Comparison of ENCODE assay signal across 9 cellular contexts in the genomic region with DNA sequence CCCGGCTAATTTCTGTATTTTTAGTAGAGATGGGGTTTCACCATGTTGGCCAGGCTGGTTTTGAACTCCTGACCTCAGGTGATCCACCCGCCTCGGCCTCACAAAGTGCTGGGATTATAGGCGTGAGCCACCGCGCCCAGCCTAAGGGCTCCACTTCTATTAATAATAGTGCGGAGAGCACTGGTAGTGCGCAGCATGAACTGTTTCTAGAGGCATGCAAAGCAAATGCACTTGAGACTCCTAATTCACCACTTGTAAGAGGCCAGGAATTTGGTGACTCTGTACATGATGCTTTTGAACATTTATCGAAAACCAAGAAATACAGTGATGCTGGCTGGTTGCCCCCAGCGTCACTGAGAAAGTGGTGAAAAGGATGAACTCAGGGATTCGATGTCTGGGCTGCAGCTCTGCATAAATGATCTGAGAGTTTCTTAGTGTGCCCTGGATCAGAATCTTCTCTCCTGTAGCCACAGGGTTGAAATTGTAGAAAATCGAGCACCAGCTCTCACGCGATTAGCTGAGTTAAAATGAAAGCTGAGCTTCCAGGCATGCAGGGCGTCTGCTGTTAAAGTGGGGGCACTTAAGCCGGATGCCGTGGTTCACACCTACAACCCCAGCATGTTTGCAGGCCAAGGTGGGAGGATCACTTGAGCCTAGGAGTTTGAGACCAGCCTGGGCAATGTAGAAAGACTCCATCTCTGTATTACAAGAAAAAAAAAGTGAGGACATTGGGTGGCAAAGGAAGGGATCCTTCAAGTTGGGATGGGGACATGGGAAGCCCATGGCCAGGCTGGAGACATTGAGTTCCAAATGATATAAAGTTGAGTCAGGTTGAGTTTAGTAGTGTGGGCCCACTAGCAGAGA. TPM values are rescaled to one million over a fixed set of nuclear protein-coding genes. Genes with fewer than 3 reads are reported as not detected.
DNase-seq lines count a peak whose midpoint lies in the region; ATAC-seq, FAIRE-seq and TF ChIP-seq lines count a peak whose summit lies in the region.
"Had no signal": no experiment of that assay in that cellular context is flagged by ENCODE, and none has a peak within 500 bp of the region (broad histone marks: within the 10 kb centered on the region; RNA-seq: fewer than 3 reads in every experiment).

No MANE protein-coding gene starts in this region.

- TF ChIP-seq CTCF in ovary (IDR thresholded peaks at IDR 0.05), result no peak

- H3K27ac Mint-ChIP-seq in activated CD4-positive, alpha-beta T cell treated with anti-CD3 and anti-CD28 coated beads, Interleukin-2, amount 10 ng/mL, durations not matched to agents 7 days and 5 days, result peak overlapping the region; percentile 97
- peak overlapping the region; percentile 90 for H3K27ac Mint-ChIP-seq in central memory CD8-positive, alpha-beta T cell (ENCODE audit: low read depth)

- no peaks in the 10 kb centered on the region for H3K36me3 ChIP-seq in ovary

- POLR2A ChIA-PET in activated CD4-positive, alpha-beta T cell treated with anti-CD3 and anti-CD28 coated beads, Interleukin-2, amount 10 ng/mL, durations not matched to agents 7 days and 5 days (lab: Charles Lee), result no interaction called here

- H3K36me3 Mint-ChIP-seq in activated CD4-positive, alpha-beta T cell treated with anti-CD3 and anti-CD28 coated beads, Interleukin-2, amount 10 ng/mL, durations not matched to agents 7 days and 5 days (ENCODE audit: low read depth), result peaks cover 44% of the 10 kb centered on the region
- peaks cover 47% of the 10 kb centered on the region for H3K36me3 Mint-ChIP-seq in central memory CD8-positive, alpha-beta T cell (ENCODE audit: insufficient read depth)

- no peaks in the 10 kb centered on the region for H3K9me3 Mint-ChIP-seq in activated CD4-positive, alpha-beta T cell treated with anti-CD3 and anti-CD28 coated beads, Interleukin-2, amount 10 ng/mL, durations not matched to agents 7 days and 5 days
- no peaks in the 10 kb centered on the region for H3K9me3 Mint-ChIP-seq in central memory CD8-positive, alpha-beta T cell

- ATAC-seq in central memory CD8-positive, alpha-beta T cell (replicated peaks; ENCODE audit: extremely low read depth, poor library complexity, severe bottlenecking), result peak; percentile 75

- peak; percentile 97 for FAIRE-seq in GM18507 (lab: Jason Lieb, UNC)
- no peak for FAIRE-seq in HTR-8/SVneo (lab: Jason Lieb, UNC)

- DNase-seq in GM18507 (ENCODE audit: extremely low spot score, insufficient read length, low read depth), result peak; percentile 62
- DNase-seq in activated CD4-positive, alpha-beta T cell treated with anti-CD3 and anti-CD28 coated beads, Interleukin-2, amount 10 ng/mL, durations not matched to agents 7 days and 5 days, result peak; percentile 75
- DNase-seq in central memory CD8-positive, alpha-beta T cell (ENCODE audit: low spot score in 2 of 2), result peak; percentile 51 to 72
- peak; percentile 53 for DNase-seq in stimulated activated CD8-positive, alpha-beta memory T cell treated with anti-CD3 and anti-CD28 coated beads, Interleukin-12 subunit alpha, Interleukin-12 subunit beta, amount 100 ng/mL, for 4 hours (ENCODE audit: low read depth)
- DNase-seq in ovary, result no peak
- DNase-seq in SK-N-DZ (ENCODE audit: low spot score), result no peak
- no peak for DNase-seq in HTR-8/SVneo (ENCODE audit: insufficient read length, low spot score)
- DNase-seq in AML-193 (lab: John Stamatoyannopoulos, UW), result no peak
- DNase-seq: NCI-H748 treated with DMSO at 0.1 percent for 48 hours had no signal

- TF ChIP-seq EP300 in ovary (IDR thresholded peaks at IDR 0.05), result no peak

- peak overlapping the region; percentile 94 for H3K4me3 Mint-ChIP-seq in activated CD4-positive, alpha-beta T cell treated with anti-CD3 and anti-CD28 coated beads, Interleukin-2, amount 10 ng/mL, durations not matched to agents 7 days and 5 days
- H3K4me3 Mint-ChIP-seq in central memory CD8-positive, alpha-beta T cell, result peak overlapping the region; percentile 94

- H3K4me1 ChIP-seq in ovary (ENCODE audit: insufficient read depth), result peaks cover 16% of the 10 kb centered on the region

- intact Hi-C loops in ovary (cut with DNase I), result loop anchor here in 1 of 4 donors (10.0 kb wide), 1 partner anchor 89 kb away; no protein-coding TSS in a partner anchor

- H3K4me1 Mint-ChIP-seq in activated CD4-positive, alpha-beta T cell treated with anti-CD3 and anti-CD28 coated beads, Interleukin-2, amount 10 ng/mL, durations not matched to agents 7 days and 5 days, result peaks cover 43% of the 10 kb centered on the region
- peaks cover 44% of the 10 kb centered on the region for H3K4me1 Mint-ChIP-seq in central memory CD8-positive, alpha-beta T cell

- no peaks in the 10 kb centered on the region for H3K9me3 ChIP-seq in ovary

- TF ChIP-seq POLR2A in ovary (IDR thresholded peaks at IDR 0.05), result no peak

- H3K4me3 ChIP-seq in ovary, result no peak overlapping the region

- H3K27me3 Mint-ChIP-seq in activated CD4-positive, alpha-beta T cell treated with anti-CD3 and anti-CD28 coated beads, Interleukin-2, amount 10 ng/mL, durations not matched to agents 7 days and 5 days, result no peaks in the 10 kb centered on the region
- no peaks in the 10 kb centered on the region for H3K27me3 Mint-ChIP-seq in central memory CD8-positive, alpha-beta T cell

- CTCF ChIA-PET in activated CD4-positive, alpha-beta T cell treated with anti-CD3 and anti-CD28 coated beads, Interleukin-2, amount 10 ng/mL, durations not matched to agents 7 days and 5 days (lab: Charles Lee), result interaction anchor here (1.0 to 3.3 kb wide), 4 partner anchors 9 to 20 kb away, joined by 4 to 10 read pairs (median 4); no protein-coding TSS in a partner anchor

- no peak overlapping the region for H3K27ac ChIP-seq in ovary

- WGBS in ovary, 3 donors, result 87 to 94% (median 92%) methylated on average over 17 of the region's 17 CpGs

- H3K27me3 ChIP-seq in ovary, result no peaks in the 10 kb centered on the region

RNA-seq across cellular contexts. Expression of gene RNF213, which starts 4.8 kb away (rescaled TPM):
- total RNA-seq in activated CD4-positive, alpha-beta T cell treated with anti-CD3 and anti-CD28 coated beads, Interleukin-2, amount 10 ng/mL, durations not matched to agents 7 days and 5 days, result 100 to 1,000 TPM; 579 to 602 TPM
- 10 to 100 TPM; 37.3 to 89.1 (median 50.8) TPM for total RNA-seq in ovary
- polyA plus RNA-seq in ovary, result 10 to 100 TPM; 21.5 to 78.1 TPM
- 12.7 and 12.9 TPM in 2 replicates for polyA plus RNA-seq in SK-N-DZ (2014; cell fraction: cytosol; rRNA removed)
- polyA plus RNA-seq in SK-N-DZ (2014; cell fraction: nucleus; rRNA removed), result 35.2 and 53.9 TPM in 2 replicates

RNA-seq across cellular contexts. Expression of gene SLC26A11, which starts 45.2 kb away (rescaled TPM):
- total RNA-seq in activated CD4-positive, alpha-beta T cell treated with anti-CD3 and anti-CD28 coated beads, Interleukin-2, amount 10 ng/mL, durations not matched to agents 7 days and 5 days, result 1 to 10 TPM; 5.9 to 6.1 TPM
- total RNA-seq in ovary, result 10 to 100 TPM; 18.4 to 30.3 (median 24.2) TPM
- 10 to 100 TPM in 1 of 2 donors, 1 to 10 TPM in 1; 8.4 to 20.0 TPM for polyA plus RNA-seq in ovary
- polyA plus RNA-seq in SK-N-DZ (2014; cell fraction: cytosol; rRNA removed), result 25.6 and 28.7 TPM in 2 replicates
- polyA plus RNA-seq in SK-N-DZ (2014; cell fraction: nucleus; rRNA removed), result 61.3 and 62.3 TPM in 2 replicates

RNA-seq across cellular contexts. Expression of gene SGSH, which starts 45.3 kb away (rescaled TPM):
- 10 to 100 TPM; 31.5 to 34.3 TPM for total RNA-seq in activated CD4-positive, alpha-beta T cell treated with anti-CD3 and anti-CD28 coated beads, Interleukin-2, amount 10 ng/mL, durations not matched to agents 7 days and 5 days
- total RNA-seq in ovary, result 10 to 100 TPM; 10.8 to 39.9 (median 30.6) TPM
- 10 to 100 TPM; 13.0 to 23.3 TPM for polyA plus RNA-seq in ovary
- 9.5 and 10.8 TPM in 2 replicates for polyA plus RNA-seq in SK-N-DZ (2014; cell fraction: cytosol; rRNA removed)
- 24.9 and 43.0 TPM in 2 replicates for polyA plus RNA-seq in SK-N-DZ (2014; cell fraction: nucleus; rRNA removed)

Comparison
In these comparisons a context has a peak if more than half of its experiments do, and no peak if none do; other contexts are left out.
1. DNase-seq: peak in GM18507 (single experiment), activated CD4-positive, alpha-beta T cell treated with anti-CD3 and anti-CD28 coated beads, Interleukin-2, amount 10 ng/mL, durations not matched to agents 7 days and 5 days (single experiment), central memory CD8-positive, alpha-beta T cell (2 of 2) and stimulated activated CD8-positive, alpha-beta memory T cell treated with anti-CD3 and anti-CD28 coated beads, Interleukin-12 subunit alpha, Interleukin-12 subunit beta, amount 100 ng/mL, for 4 hours (single experiment); none in ovary (0 of 5), SK-N-DZ (single experiment), HTR-8/SVneo (single experiment) and AML-193 (0 of 2).
2. RNA of gene RNF213, which starts 4.8 kb away (total RNA-seq): 579 to 602 TPM in activated CD4-positive, alpha-beta T cell treated with anti-CD3 and anti-CD28 coated beads, Interleukin-2, amount 10 ng/mL, durations not matched to agents 7 days and 5 days; 37.3 to 89.1 TPM in ovary; every median in the first group is over 4 times any median in the second.